Comparison of ENCODE assay signal across 8 cellular contexts in genomic region chr13:23656637-23657036, GRCh38.
DNase-seq lines count a peak whose midpoint lies in the region; TF ChIP-seq lines count a peak whose summit lies in the region.

No MANE protein-coding gene starts in this region.

- H3K27me3 ChIP-seq in WERI-Rb-1 (ENCODE audit: insufficient read depth, low read depth, severe bottlenecking) (no peaks in the 10 kb centered on the region), mesenchymal stem cell (ENCODE audit: control insufficient read depth in 1 of 2, insufficient read depth in 1 of 2, low read length in 2 of 2) (no peaks in the 10 kb centered on the region), thyroid gland (no peaks in the 10 kb centered on the region)

- H3K14ac ChIP-seq in mesenchymal stem cell (ENCODE audit: low read length in 2 of 2), result peak overlapping the region in 1 of 2 experiments; percentile 11

- TF ChIP-seq CTCF in GM10266 (IDR thresholded peaks at IDR 0.05; ENCODE audit: control insufficient read depth, insufficient read depth, low read depth, missing control alignments), result no peak
- TF ChIP-seq CTCF in WERI-Rb-1 (IDR thresholded peaks at IDR 0.05; ENCODE audit: low read depth, low read length), result no peak
- TF ChIP-seq CTCF in thyroid gland (IDR thresholded peaks at IDR 0.05), result no peak

- peaks cover 12% of the 10 kb centered on the region for H3K4me1 ChIP-seq in mesenchymal stem cell (ENCODE audit: control insufficient read depth, insufficient read depth, low read depth, low read length)
- no peaks in the 10 kb centered on the region for H3K4me1 ChIP-seq in thyroid gland

- H3K27ac ChIP-seq in WERI-Rb-1 (peak overlapping the region; percentile 28), mesenchymal stem cell (ENCODE audit: low read length, poor library complexity, severe bottlenecking) (peak overlapping the region; percentile 12), thyroid gland (no peak overlapping the region)

- H4K8ac ChIP-seq in mesenchymal stem cell (ENCODE audit: low read length), result no peak overlapping the region

- H2BK12ac ChIP-seq in mesenchymal stem cell (ENCODE audit: low read length in 2 of 2), result no peak overlapping the region

- no peak overlapping the region for H2BK5ac ChIP-seq in mesenchymal stem cell (ENCODE audit: low read depth, low read length, poor library complexity, severe bottlenecking)

- H2BK120ac ChIP-seq in mesenchymal stem cell (ENCODE audit: low read depth, low read length), result no peak overlapping the region

- H3K4me3 ChIP-seq in WERI-Rb-1 (ENCODE audit: low read depth, low read length), result no peak overlapping the region
- H3K4me3 ChIP-seq in mesenchymal stem cell (ENCODE audit: insufficient read depth in 1 of 2, low read depth in 1 of 2, low read length in 2 of 2), result no peak overlapping the region
- no peak overlapping the region for H3K4me3 ChIP-seq in thyroid gland (replicated peaks in 1 of 3)

- TF ChIP-seq POLR2A in thyroid gland (IDR thresholded peaks at IDR 0.05), result no peak

- WGBS in mesenchymal stem cell, result 78% methylated on average over 3 of the region's 3 CpGs
- WGBS in thyroid gland, 2 donors, result 66 to 70% methylated on average over 3 of the region's 3 CpGs

- H2AFZ ChIP-seq in mesenchymal stem cell (ENCODE audit: low read depth, low read length), result no peak overlapping the region

- H3K36me3 ChIP-seq in WERI-Rb-1 (no peaks in the 10 kb centered on the region), mesenchymal stem cell (ENCODE audit: control insufficient read depth in 1 of 2, insufficient read depth in 2 of 2, low read depth in 1 of 2, low read length in 2 of 2) (no peaks in the 10 kb centered on the region), thyroid gland (no peaks in the 10 kb centered on the region)

- H2AK5ac ChIP-seq in mesenchymal stem cell (ENCODE audit: low read length, severe bottlenecking), result no peak overlapping the region

- H3K4me2 ChIP-seq in mesenchymal stem cell (ENCODE audit: low read length, poor library complexity, severe bottlenecking), result no peak overlapping the region

- peak; percentile 40 for DNase-seq in GM10266 (ENCODE audit: extremely low spot score)
- peak; percentile 96 for DNase-seq in LHCN-M2 (ENCODE audit: low read depth)
- DNase-seq in WERI-Rb-1, result no peak
- DNase-seq in mesenchymal stem cell, result no peak
- DNase-seq in iPS-NIHi11 (ENCODE audit: low spot score), result no peak
- no peak for DNase-seq in stimulated activated naive CD4-positive, alpha-beta T cell treated with Interleukin-2 at 50 U/mL for 16 hours (lab: John Stamatoyannopoulos, UW)
- DNase-seq in activated CD4-positive, CD25-positive, alpha-beta regulatory T cell (lab: John Stamatoyannopoulos, UW), result no peak
- DNase-seq in thyroid gland, result no peak

- intact Hi-C loops in thyroid gland (cut with DNase I), result no loop called here

- H3K79me1 ChIP-seq in mesenchymal stem cell (replicated peaks; ENCODE audit: low read length, poor library complexity, severe bottlenecking), result no peaks in the 10 kb centered on the region

- no peak overlapping the region for H3K23ac ChIP-seq in mesenchymal stem cell (ENCODE audit: low read length in 2 of 2)

- H3K9ac ChIP-seq in mesenchymal stem cell (ENCODE audit: low read length), result peak overlapping the region; percentile 30

- no peak overlapping the region for H4K91ac ChIP-seq in mesenchymal stem cell (ENCODE audit: low read length)

- H3K18ac ChIP-seq in mesenchymal stem cell (ENCODE audit: low read depth in 1 of 2, low read length in 2 of 2), result no peak overlapping the region

- no peak overlapping the region for H2BK15ac ChIP-seq in mesenchymal stem cell (ENCODE audit: low read depth, poor library complexity, severe bottlenecking)

- no peak overlapping the region for H3K4ac ChIP-seq in mesenchymal stem cell (ENCODE audit: low read depth in 1 of 2, low read length in 2 of 2)

- H3K9me3 ChIP-seq in WERI-Rb-1 (ENCODE audit: severe bottlenecking), result no peaks in the 10 kb centered on the region
- no peaks in the 10 kb centered on the region for H3K9me3 ChIP-seq in mesenchymal stem cell (ENCODE audit: control insufficient read depth, low read length)
- no peaks in the 10 kb centered on the region for H3K9me3 ChIP-seq in thyroid gland

Comparison
In these comparisons a context has a peak if more than half of its experiments do, and no peak if none do; other contexts are left out.
1. DNase-seq: peak in GM10266 (single experiment) and LHCN-M2 (single experiment); none in WERI-Rb-1 (single experiment), mesenchymal stem cell (single experiment), iPS-NIHi11 (single experiment), stimulated activated naive CD4-positive, alpha-beta T cell treated with Interleukin-2 at 50 U/mL for 16 hours (single experiment), activated CD4-positive, CD25-positive, alpha-beta regulatory T cell (0 of 4) and thyroid gland (0 of 2).
2. H3K27ac ChIP-seq: peak in WERI-Rb-1 (single experiment) and mesenchymal stem cell (single experiment); none in thyroid gland (0 of 3).